11 cellular contexts compared by ENCODE assay signal in the genomic region with DNA sequence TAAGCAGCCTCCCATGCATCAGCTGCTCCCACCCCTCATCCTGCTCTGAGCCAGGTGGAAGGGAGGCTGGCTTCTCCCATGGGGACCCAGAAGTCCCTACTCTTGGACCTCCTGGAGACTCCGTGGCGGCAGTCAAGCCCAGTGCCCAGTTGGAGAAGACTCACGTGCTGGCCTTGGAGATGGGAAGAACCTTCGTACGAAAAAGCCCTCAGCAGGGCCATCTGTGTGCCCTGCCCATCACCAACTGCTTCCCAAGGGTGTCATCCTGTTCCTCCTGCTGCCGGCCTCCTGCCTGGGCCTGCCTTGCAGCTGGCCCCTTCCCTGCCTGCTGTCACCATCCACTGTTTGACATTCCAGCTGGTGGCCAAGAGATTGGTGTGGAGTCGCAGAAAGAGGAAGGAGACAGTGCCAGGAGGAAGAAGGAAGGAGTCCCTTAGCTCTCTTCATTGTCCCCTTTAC. TPM values are rescaled to one million over a fixed set of nuclear protein-coding genes. Genes with fewer than 3 reads are reported as not detected.
DNase-seq lines count a peak whose midpoint lies in the region; ATAC-seq and TF ChIP-seq lines count a peak whose summit lies in the region.
"Had no signal": no experiment of that assay in that cellular context is flagged by ENCODE, and none has a peak within 500 bp of the region (broad histone marks: within the 10 kb centered on the region; RNA-seq: fewer than 3 reads in every experiment).

No MANE protein-coding gene starts in this region.

- H3K27me3 Mint-ChIP-seq in activated naive CD8-positive, alpha-beta T cell = no peaks in the 10 kb centered on the region
- H3K27me3 Mint-ChIP-seq in activated naive CD8-positive, alpha-beta T cell treated with anti-CD3 and anti-CD28 coated beads, Interleukin-2, amount 50 U/mL, for 24 hours = no peaks in the 10 kb centered on the region
- H3K27me3 Mint-ChIP-seq in glutamatergic neuron (ENCODE audit: unreplicated experiment) = peaks cover 11% of the 10 kb centered on the region

- in situ Hi-C loops in ACHN (cut with HindIII; ENCODE audit: low pct_ligation_motif_present, low pct_unique_long_range_greater_than_20kb, low sequenced_read_pairs) = no loop called here

- ATAC-seq in activated naive CD8-positive, alpha-beta T cell treated with anti-CD3 and anti-CD28 coated beads, Interleukin-2, amount 50 U/mL, for 24 hours = no peak
- ATAC-seq in HG03159 (IDR thresholded peaks at IDR 0.05; ENCODE audit: unreplicated experiment) (no peak), HG03175 (IDR thresholded peaks at IDR 0.05; ENCODE audit: unreplicated experiment) (no peak)

- no peak for TF ChIP-seq CTCF in glutamatergic neuron (IDR thresholded peaks at IDR 0.05; ENCODE audit: partially characterized antibody, unreplicated experiment)

- peaks cover 6% of the 10 kb centered on the region for H3K36me3 Mint-ChIP-seq in activated naive CD8-positive, alpha-beta T cell
- H3K36me3 Mint-ChIP-seq in activated naive CD8-positive, alpha-beta T cell treated with anti-CD3 and anti-CD28 coated beads, Interleukin-2, amount 50 U/mL, for 24 hours (ENCODE audit: low read depth) = peaks cover 19% of the 10 kb centered on the region
- H3K36me3 Mint-ChIP-seq in glutamatergic neuron (ENCODE audit: unreplicated experiment) = peaks cover 13% of the 10 kb centered on the region

- no peaks in the 10 kb centered on the region for H3K9me3 Mint-ChIP-seq in activated naive CD8-positive, alpha-beta T cell (ENCODE audit: low read depth)
- no peaks in the 10 kb centered on the region for H3K9me3 Mint-ChIP-seq in activated naive CD8-positive, alpha-beta T cell treated with anti-CD3 and anti-CD28 coated beads, Interleukin-2, amount 50 U/mL, for 24 hours
- peaks cover 21% of the 10 kb centered on the region for H3K9me3 Mint-ChIP-seq in glutamatergic neuron (ENCODE audit: unreplicated experiment)

- peak overlapping the region; percentile 90 for H3K27ac Mint-ChIP-seq in activated naive CD8-positive, alpha-beta T cell
- no peak overlapping the region for H3K27ac Mint-ChIP-seq in activated naive CD8-positive, alpha-beta T cell treated with anti-CD3 and anti-CD28 coated beads, Interleukin-2, amount 50 U/mL, for 24 hours
- H3K27ac Mint-ChIP-seq in glutamatergic neuron (ENCODE audit: unreplicated experiment) = peak overlapping the region; percentile 95

- H3K4me1 Mint-ChIP-seq in activated naive CD8-positive, alpha-beta T cell (ENCODE audit: low read depth) = peaks cover 81% of the 10 kb centered on the region
- H3K4me1 Mint-ChIP-seq in activated naive CD8-positive, alpha-beta T cell treated with anti-CD3 and anti-CD28 coated beads, Interleukin-2, amount 50 U/mL, for 24 hours = peaks cover 60% of the 10 kb centered on the region
- peaks cover 25% of the 10 kb centered on the region for H3K4me1 Mint-ChIP-seq in glutamatergic neuron (ENCODE audit: low read depth, unreplicated experiment)

- DNase-seq in activated naive CD8-positive, alpha-beta T cell treated with anti-CD3 and anti-CD28 coated beads, Interleukin-2, amount 50 U/mL, for 24 hours = no peak
- DNase-seq in SKM-1 (lab: John Stamatoyannopoulos, UW; ENCODE audit: unreplicated experiment) = peak; percentile 11
- DNase-seq in glutamatergic neuron = no peak
- DNase-seq in substantia nigra (lab: John Stamatoyannopoulos, UW) = no peak
- no peak for DNase-seq in ACHN
- DNase-seq: activated T-cell treated with anti-CD3 and anti-CD28 coated beads, Interleukin-2, amount 50 U/mL, for 1 hour; T-helper 9 cell had no signal

- peak overlapping the region; percentile 51 for H3K27ac ChIP-seq in substantia nigra (ENCODE audit: low read depth, low read length, poor library complexity, severe bottlenecking)
- H3K27ac ChIP-seq: C4-2B had no signal

- peak overlapping the region; percentile 27 for H3K4me3 Mint-ChIP-seq in activated naive CD8-positive, alpha-beta T cell
- H3K4me3 Mint-ChIP-seq in activated naive CD8-positive, alpha-beta T cell treated with anti-CD3 and anti-CD28 coated beads, Interleukin-2, amount 50 U/mL, for 24 hours = no peak overlapping the region
- H3K4me3 Mint-ChIP-seq in glutamatergic neuron (ENCODE audit: unreplicated experiment) = peak overlapping the region; percentile 47

RNA-seq across cellular contexts. Expression of a gene that starts 28.0 kb away (rescaled TPM):
- 38.4 TPM for total RNA-seq in glutamatergic neuron (ENCODE audit: unreplicated experiment)

RNA-seq across cellular contexts. Expression of a gene that starts 28.4 kb away (rescaled TPM):
- total RNA-seq in glutamatergic neuron (ENCODE audit: unreplicated experiment) = 10.6 TPM

RNA-seq across cellular contexts. Expression of a gene that starts 46.6 kb away (rescaled TPM):
- total RNA-seq in glutamatergic neuron (ENCODE audit: unreplicated experiment) = 0.29 TPM

RNA-seq across cellular contexts. Expression of a gene that starts 55.1 kb away (rescaled TPM):
- total RNA-seq in glutamatergic neuron (ENCODE audit: unreplicated experiment) = 87.7 TPM

RNA-seq across cellular contexts. Expression of a gene that starts 55.4 kb away (rescaled TPM):
- total RNA-seq in glutamatergic neuron (ENCODE audit: unreplicated experiment) = 11.1 TPM
